In genomic region chr3:58111513-58112184, GRCh38 we compare ENCODE assay signal across 9 cellular contexts.
DNase-seq lines count a peak whose midpoint lies in the region; ATAC-seq and TF ChIP-seq lines count a peak whose summit lies in the region.
"Had no signal": no experiment of that assay in that cellular context is flagged by ENCODE, and none has a peak within 500 bp of the region (broad histone marks: within the 10 kb centered on the region; RNA-seq: fewer than 3 reads in every experiment).

No MANE protein-coding gene starts in this region.

- in situ Hi-C loops in GM23248 (cut with MboI) = no loop called here

- no peak overlapping the region for H3K9ac ChIP-seq in liver (ENCODE audit: low read depth in 1 of 2, low read length in 2 of 2)
- H3K9ac ChIP-seq in GM23248 = no peak overlapping the region

- H2AFZ ChIP-seq in GM23248 = no peak overlapping the region

- H3K27me3 Mint-ChIP-seq in Caco-2 (ENCODE audit: insufficient read depth, unreplicated experiment) = no peaks in the 10 kb centered on the region

- peaks cover 33% of the 10 kb centered on the region for H3K4me1 Mint-ChIP-seq in Caco-2 (ENCODE audit: low read depth, unreplicated experiment)

- ATAC-seq in GM21529 (IDR thresholded peaks at IDR 0.05; ENCODE audit: unreplicated experiment) (peak; percentile 56), omental fat pad (ENCODE audit: low FRiP score) (no peak), HG03159 (IDR thresholded peaks at IDR 0.05; ENCODE audit: unreplicated experiment) (no peak)
- ATAC-seq: right cardiac atrium had no signal

- CTCF ChIA-PET in Caco-2 (lab: Charles Lee) = interaction anchor here (1.0 kb wide), 2 partner anchors 92 to 104 kb away, joined by 3 to 5 read pairs; no protein-coding TSS in a partner anchor

- peaks cover 33% of the 10 kb centered on the region for H3K79me2 ChIP-seq in GM23248 (ENCODE audit: insufficient read depth)

- no peaks in the 10 kb centered on the region for H3K9me2 ChIP-seq in GM23248 (ENCODE audit: insufficient read depth)

- H3K4me3 ChIP-seq in Caco-2 (ENCODE audit: low read depth, low read length) = no peak overlapping the region
- H3K4me3 ChIP-seq in liver (ENCODE audit: low read depth in 1 of 3, low read length in 3 of 3) = no peak overlapping the region
- no peak overlapping the region for H3K4me3 ChIP-seq in GM23248

- peaks cover 99% of the 10 kb centered on the region for H3K36me3 Mint-ChIP-seq in Caco-2 (ENCODE audit: insufficient read depth, unreplicated experiment)

- DNase-seq in Caco-2 (peak; percentile 76 to 84), NCI-H345 treated with DMSO at 0.1 percent for 48 hours (lab: John Stamatoyannopoulos, UW; ENCODE audit: unreplicated experiment) (peak; percentile 2), omental fat pad (ENCODE audit: low spot score) (no peak), cortex of kidney (lab: John Stamatoyannopoulos, UW) (no peak), GM23248 (no peak)
- DNase-seq: right cardiac atrium had no signal

- H3K4me3 Mint-ChIP-seq in Caco-2 (ENCODE audit: unreplicated experiment) = no peak overlapping the region

- TF ChIP-seq RAD21 in liver (IDR thresholded peaks at IDR 0.05) = peak; percentile 54 to 65

- no peak overlapping the region for H3K4me2 ChIP-seq in GM23248 (ENCODE audit: unreplicated experiment)

- no peaks in the 10 kb centered on the region for H3K9me3 Mint-ChIP-seq in Caco-2 (ENCODE audit: unreplicated experiment)

- no TSS peak for BruUV-seq in Caco-2 (replicated peaks; lab: Mats Ljungman, UMichigan)

- TF ChIP-seq CTCF in Caco-2 (IDR thresholded peaks at IDR 0.05; ENCODE audit: insufficient read depth in 1 of 2, low read depth in 1 of 2, low read length in 1 of 2, severe bottlenecking in 1 of 2, unreplicated experiment in 1 of 2) = no peak
- TF ChIP-seq CTCF in liver (IDR thresholded peaks at IDR 0.05; ENCODE audit: low read depth, low read length, missing input control) = no peak
- TF ChIP-seq CTCF in omental fat pad (IDR thresholded peaks at IDR 0.05) = no peak

- no peaks in the 10 kb centered on the region for H3K27me3 ChIP-seq in Caco-2 (replicated peaks; ENCODE audit: control insufficient read depth, insufficient read depth, low read length)
- H3K27me3 ChIP-seq in liver (ENCODE audit: control insufficient read depth in 4 of 4, insufficient read depth in 4 of 4, low read length in 3 of 4) = no peaks in the 10 kb centered on the region
- no peaks in the 10 kb centered on the region for H3K27me3 ChIP-seq in GM23248 (replicated peaks; ENCODE audit: insufficient read depth)

- H3K9me3 ChIP-seq in Caco-2 (no peaks in the 10 kb centered on the region), liver (ENCODE audit: control insufficient read depth in 4 of 4, low read length in 3 of 4) (no peaks in the 10 kb centered on the region), GM23248 (ENCODE audit: low read depth) (no peaks in the 10 kb centered on the region)

- no peaks in the 10 kb centered on the region for H4K20me1 ChIP-seq in GM23248 (ENCODE audit: insufficient read depth)

- 49% methylated on average over 11 of the region's 11 CpGs for WGBS in liver
- 83 to 89% methylated on average over 11 of the region's 11 CpGs for WGBS in GM23248 (ENCODE audit: low coverage in 1 of 2, low lambda C conversion rate in 2 of 2, missing lambda C conversion rate in 2 of 2), 2 experiments

- peak overlapping the region; percentile 72 for H3K27ac Mint-ChIP-seq in Caco-2 (ENCODE audit: unreplicated experiment)

- POLR2A ChIA-PET in Caco-2 (lab: Charles Lee) = interaction anchor here (0.6 kb wide), 1 partner anchor 94 kb away, joined by 13 read pairs; no protein-coding TSS in a partner anchor

- H3K36me3 ChIP-seq in Caco-2 (ENCODE audit: control insufficient read depth, insufficient read depth, low read length) (peaks cover 9% of the 10 kb centered on the region), liver (ENCODE audit: control insufficient read depth in 4 of 4, insufficient read depth in 3 of 4, low read depth in 1 of 4, low read length in 3 of 4) (peaks cover 6 to 45% (median 33%) of the 10 kb centered on the region in 4 donors), GM23248 (ENCODE audit: low read depth) (peaks cover 87% of the 10 kb centered on the region)

- H3K4me1 ChIP-seq in Caco-2 (peaks cover 29% of the 10 kb centered on the region), liver (ENCODE audit: control insufficient read depth in 4 of 4, insufficient read depth in 4 of 4, low read length in 3 of 4) (peaks cover 8 to 29% (median 20%) of the 10 kb centered on the region in 4 donors), GM23248 (ENCODE audit: insufficient read depth) (no peaks in the 10 kb centered on the region)

- peaks cover 18% of the 10 kb centered on the region; the same call in 1 of the 2 replicates for H3F3A ChIP-seq in GM23248 (ENCODE audit: insufficient read depth)

- peak overlapping the region; percentile 79 to 83 for H3K27ac ChIP-seq in liver (ENCODE audit: low read depth in 1 of 2, low read length in 2 of 2)
- H3K27ac ChIP-seq in GM23248 = no peak overlapping the region

- intact Hi-C loops in Caco-2 (cut with micrococcal nuclease; ENCODE audit: unreplicated experiment) = loop anchor here (5.0 kb wide), 3 partner anchors 56 to 149 kb away; partner anchors contain the start of gene FLNB

TF ChIP-seq in liver, 16 proteins besides CTCF, POLR2A, EP300 and RAD21:
- TF ChIP-seq FOXA1 (IDR thresholded peaks at IDR 0.05) (no peak), SP1 (IDR thresholded peaks at IDR 0.05) (peak; percentile 93), YY1 (IDR thresholded peaks at IDR 0.05) (peak; percentile 21), HNF4A (conservative IDR thresholded peaks at IDR 0.05) (peak; percentile 93 to 95), GABPA (IDR thresholded peaks at IDR 0.05 in 1 of 2, conservative IDR thresholded peaks at IDR 0.05 in 1 of 2) (no peak), FOXA2 (IDR thresholded peaks at IDR 0.05) (peak; percentile 53), JUND (IDR thresholded peaks at IDR 0.05) (peak in 1 of 2 donors; percentile 71), NR2F2 (IDR thresholded peaks at IDR 0.05) (peak; percentile 48), ATF3 (IDR thresholded peaks at IDR 0.05) (no peak), HNF4G (IDR thresholded peaks at IDR 0.05) (peak; percentile 89), RXRA (IDR thresholded peaks at IDR 0.05) (peak; percentile 85 to 87)
- TF ChIP-seq, protein P1, sequence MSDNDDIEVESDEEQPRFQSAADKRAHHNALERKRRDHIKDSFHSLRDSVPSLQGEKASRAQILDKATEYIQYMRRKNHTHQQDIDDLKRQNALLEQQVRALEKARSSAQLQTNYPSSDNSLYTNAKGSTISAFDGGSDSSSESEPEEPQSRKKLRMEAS (IDR thresholded peaks at IDR 0.05) = peak; percentile 32
- TF ChIP-seq, protein P2, sequence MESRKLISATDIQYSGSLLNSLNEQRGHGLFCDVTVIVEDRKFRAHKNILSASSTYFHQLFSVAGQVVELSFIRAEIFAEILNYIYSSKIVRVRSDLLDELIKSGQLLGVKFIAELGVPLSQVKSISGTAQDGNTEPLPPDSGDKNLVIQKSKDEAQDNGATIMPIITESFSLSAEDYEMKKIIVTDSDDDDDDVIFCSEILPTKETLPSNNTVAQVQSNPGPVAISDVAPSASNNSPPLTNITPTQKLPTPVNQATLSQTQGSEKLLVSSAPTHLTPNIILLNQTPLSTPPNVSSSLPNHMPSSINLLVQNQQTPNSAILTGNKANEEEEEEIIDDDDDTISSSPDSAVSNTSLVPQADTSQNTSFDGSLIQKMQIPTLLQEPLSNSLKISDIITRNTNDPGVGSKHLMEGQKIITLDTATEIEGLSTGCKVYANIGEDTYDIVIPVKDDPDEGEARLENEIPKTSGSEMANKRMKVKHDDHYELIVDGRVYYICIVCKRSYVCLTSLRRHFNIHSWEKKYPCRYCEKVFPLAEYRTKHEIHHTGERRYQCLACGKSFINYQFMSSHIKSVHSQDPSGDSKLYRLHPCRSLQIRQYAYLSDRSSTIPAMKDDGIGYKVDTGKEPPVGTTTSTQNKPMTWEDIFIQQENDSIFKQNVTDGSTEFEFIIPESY (IDR thresholded peaks at IDR 0.05) = no peak
- TF ChIP-seq, protein P3, sequence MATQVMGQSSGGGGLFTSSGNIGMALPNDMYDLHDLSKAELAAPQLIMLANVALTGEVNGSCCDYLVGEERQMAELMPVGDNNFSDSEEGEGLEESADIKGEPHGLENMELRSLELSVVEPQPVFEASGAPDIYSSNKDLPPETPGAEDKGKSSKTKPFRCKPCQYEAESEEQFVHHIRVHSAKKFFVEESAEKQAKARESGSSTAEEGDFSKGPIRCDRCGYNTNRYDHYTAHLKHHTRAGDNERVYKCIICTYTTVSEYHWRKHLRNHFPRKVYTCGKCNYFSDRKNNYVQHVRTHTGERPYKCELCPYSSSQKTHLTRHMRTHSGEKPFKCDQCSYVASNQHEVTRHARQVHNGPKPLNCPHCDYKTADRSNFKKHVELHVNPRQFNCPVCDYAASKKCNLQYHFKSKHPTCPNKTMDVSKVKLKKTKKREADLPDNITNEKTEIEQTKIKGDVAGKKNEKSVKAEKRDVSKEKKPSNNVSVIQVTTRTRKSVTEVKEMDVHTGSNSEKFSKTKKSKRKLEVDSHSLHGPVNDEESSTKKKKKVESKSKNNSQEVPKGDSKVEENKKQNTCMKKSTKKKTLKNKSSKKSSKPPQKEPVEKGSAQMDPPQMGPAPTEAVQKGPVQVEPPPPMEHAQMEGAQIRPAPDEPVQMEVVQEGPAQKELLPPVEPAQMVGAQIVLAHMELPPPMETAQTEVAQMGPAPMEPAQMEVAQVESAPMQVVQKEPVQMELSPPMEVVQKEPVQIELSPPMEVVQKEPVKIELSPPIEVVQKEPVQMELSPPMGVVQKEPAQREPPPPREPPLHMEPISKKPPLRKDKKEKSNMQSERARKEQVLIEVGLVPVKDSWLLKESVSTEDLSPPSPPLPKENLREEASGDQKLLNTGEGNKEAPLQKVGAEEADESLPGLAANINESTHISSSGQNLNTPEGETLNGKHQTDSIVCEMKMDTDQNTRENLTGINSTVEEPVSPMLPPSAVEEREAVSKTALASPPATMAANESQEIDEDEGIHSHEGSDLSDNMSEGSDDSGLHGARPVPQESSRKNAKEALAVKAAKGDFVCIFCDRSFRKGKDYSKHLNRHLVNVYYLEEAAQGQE (IDR thresholded peaks at IDR 0.05) = no peak

Comparison
In these comparisons a context has a peak if more than half of its experiments do, and no peak if none do; other contexts are left out.
1. DNase-seq: peak in Caco-2 (2 of 2) and NCI-H345 treated with DMSO at 0.1 percent for 48 hours (single experiment); none in omental fat pad (single experiment), cortex of kidney (single experiment) and GM23248 (single experiment).